10 cellular contexts compared by ENCODE assay signal in the genomic region with DNA sequence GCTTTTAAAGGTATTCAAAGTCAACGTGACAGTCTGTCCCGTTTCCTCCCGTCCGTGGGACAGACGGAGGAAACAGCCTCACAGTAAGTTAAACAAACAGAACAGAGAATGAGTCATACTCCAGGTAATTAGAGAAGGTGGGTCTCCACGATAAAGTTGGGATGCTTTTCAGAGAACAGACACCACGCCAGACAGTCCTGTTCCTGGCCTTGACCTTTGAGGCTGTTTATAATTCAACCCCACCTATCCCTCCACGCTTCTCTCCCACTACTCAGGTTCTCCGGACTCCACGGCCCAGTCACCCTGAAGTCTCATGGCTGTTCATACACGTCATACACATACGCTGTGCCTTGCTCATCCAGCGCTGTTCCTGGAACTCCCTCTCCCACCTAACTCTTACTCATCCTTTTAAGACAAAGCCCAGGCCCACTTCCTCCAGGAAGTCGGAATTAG. TPM values are rescaled to one million over a fixed set of nuclear protein-coding genes. Genes with fewer than 3 reads are reported as not detected.
DNase-seq lines count a peak whose midpoint lies in the region; ATAC-seq, FAIRE-seq and TF ChIP-seq lines count a peak whose summit lies in the region.
"Had no signal": no experiment of that assay in that cellular context is flagged by ENCODE, and none has a peak within 500 bp of the region (broad histone marks: within the 10 kb centered on the region; RNA-seq: fewer than 3 reads in every experiment).

No MANE protein-coding gene starts in this region.

- TF ChIP-seq CTCF in H1 (IDR thresholded peaks at IDR 0.05; ENCODE audit: control extremely low read depth in 1 of 3, insufficient read depth in 1 of 3, low read depth in 1 of 3, low read length in 3 of 3), result no peak
- no peak for TF ChIP-seq CTCF in neural progenitor cell (IDR thresholded peaks at IDR 0.05)

- no peak for FAIRE-seq in H1 (lab: Jason Lieb, UNC)

- H3K27me3 Mint-ChIP-seq in neural progenitor cell (ENCODE audit: insufficient read depth, low read depth), result peaks cover 6% of the 10 kb centered on the region
- H3K27me3 Mint-ChIP-seq: effector memory CD8-positive, alpha-beta T cell had no signal

- H3K4me3 Mint-ChIP-seq in neural progenitor cell, result peak overlapping the region; percentile 11
- H3K4me3 Mint-ChIP-seq: effector memory CD8-positive, alpha-beta T cell had no signal

- 85% methylated on average over 14 of the region's 14 CpGs; no CpG with 5 or more reads in 1 of the 2 experiments for WGBS in H1 (ENCODE audit: extremely low coverage in 1 of 2, insufficient coverage in 1 of 2, insufficient read length in 1 of 2, insufficient replicate concordance in 2 of 2, low coverage in 1 of 2, low lambda C conversion rate in 2 of 2, missing lambda C conversion rate in 1 of 2), 2 experiments

- 0 out of 2 replicates have a peak overlapping the region, but pooled peaks have one; percentile 14 for H2BK12ac ChIP-seq in H1 (ENCODE audit: low read depth, low read length)

- H3K4me2 ChIP-seq in H1 (ENCODE audit: insufficient read depth in 1 of 2, low read depth in 2 of 2, low read length in 2 of 2) (no peak overlapping the region), neural progenitor cell (no peak overlapping the region)

- peaks cover 0 to 3% (median 3%) of the 10 kb centered on the region in 4 experiments; a peak in 3 of 7 replicates for H3K4me1 ChIP-seq in H1 (replicated peaks in 1 of 4; ENCODE audit: control insufficient read depth in 3 of 4, insufficient read depth in 4 of 4, low read length in 3 of 4)
- H3K4me1 ChIP-seq in neural progenitor cell, result peaks cover 6% of the 10 kb centered on the region

- peaks cover 11% of the 10 kb centered on the region for H3K4me1 Mint-ChIP-seq in neural progenitor cell

- no peak overlapping the region for H2AK5ac ChIP-seq in H1 (ENCODE audit: low read depth, low read length)

- TF ChIP-seq RAD21 in H1 (IDR thresholded peaks at IDR 0.05 in 1 of 2, conservative IDR thresholded peaks at IDR 0.05 in 1 of 2; ENCODE audit: low read depth in 2 of 2, low read length in 2 of 2), result no peak

- TF ChIP-seq EP300 in H1 (IDR thresholded peaks at IDR 0.05; ENCODE audit: borderline replicate concordance in 1 of 2, low read depth in 2 of 2, low read length in 2 of 2), result no peak

- no peak overlapping the region for H3K56ac ChIP-seq in H1 (replicated peaks; ENCODE audit: insufficient read length, low read depth, low read length)

- H3F3A ChIP-seq in neural progenitor cell (ENCODE audit: low read depth), result no peaks in the 10 kb centered on the region

- H4K91ac ChIP-seq in H1 (replicated peaks; ENCODE audit: insufficient read length, low read length), result no peak overlapping the region

- H3K9me3 ChIP-seq in H1 (ENCODE audit: insufficient read depth in 2 of 2, low read depth in 1 of 2, low read length in 1 of 2) (no peaks in the 10 kb centered on the region), neural progenitor cell (ENCODE audit: low read depth) (no peaks in the 10 kb centered on the region)

- H3K9ac ChIP-seq in H1 (replicated peaks in 1 of 4; ENCODE audit: extremely low read depth in 1 of 4, low read depth in 3 of 4, low read length in 3 of 4), result no peak overlapping the region
- no peak overlapping the region for H3K9ac ChIP-seq in neural progenitor cell

- H3K18ac ChIP-seq in H1 (ENCODE audit: extremely low read depth, low read length), result no peak overlapping the region

- no peak overlapping the region for H2BK120ac ChIP-seq in H1 (replicated peaks; ENCODE audit: low read depth, low read length)

- H3K27ac Mint-ChIP-seq in neural progenitor cell, result peak overlapping the region; percentile 30
- H3K27ac Mint-ChIP-seq: effector memory CD8-positive, alpha-beta T cell had no signal

- no peak overlapping the region for H3K4ac ChIP-seq in H1 (replicated peaks; ENCODE audit: insufficient read length, low read depth, low read length)

- H4K5ac ChIP-seq in H1 (ENCODE audit: insufficient read length, low read depth, low read length), result no peak overlapping the region

- no peaks in the 10 kb centered on the region for H3K79me1 ChIP-seq in H1 (ENCODE audit: low read depth, low read length)

- no peak for ATAC-seq in GM18858 (IDR thresholded peaks at IDR 0.05; ENCODE audit: unreplicated experiment)
- ATAC-seq: effector memory CD8-positive, alpha-beta T cell had no signal

- no peaks in the 10 kb centered on the region for H3K9me3 Mint-ChIP-seq in neural progenitor cell
- H3K9me3 Mint-ChIP-seq: effector memory CD8-positive, alpha-beta T cell had no signal

- no peak overlapping the region for H2AFZ ChIP-seq in H1 (ENCODE audit: low read length)
- H2AFZ ChIP-seq in neural progenitor cell (replicated peaks), result no peak overlapping the region

- 0 out of 2 replicates have a peak overlapping the region, but pooled peaks have one; percentile 35 for H2BK5ac ChIP-seq in H1 (ENCODE audit: low read depth, low read length)

- H4K20me1 ChIP-seq in H1 (replicated peaks in 1 of 2; ENCODE audit: control insufficient read depth in 1 of 2, insufficient read depth in 2 of 2, low read length in 2 of 2), result no peaks in the 10 kb centered on the region
- peaks cover 8% of the 10 kb centered on the region for H4K20me1 ChIP-seq in neural progenitor cell (ENCODE audit: low read depth)

- H3K27ac ChIP-seq in H1 (ENCODE audit: low read depth, low read length), result no peak overlapping the region; the same call in 1 of the 2 replicates
- no peak overlapping the region for H3K27ac ChIP-seq in neural progenitor cell

- peaks cover 9% of the 10 kb centered on the region for H3K23me2 ChIP-seq in H1 (ENCODE audit: low read depth, low read length)

- CTCF ChIA-PET in H1 (lab: Charles Lee; ENCODE audit: partially characterized antibody), result interaction anchor here (1.6 to 4.0 kb wide), 3 partner anchors 9 to 37 kb away, joined by 7 to 13 read pairs (median 8); no protein-coding TSS in a partner anchor

- no peak overlapping the region for H3K23ac ChIP-seq in H1 (ENCODE audit: insufficient read length)

- no peak overlapping the region for H3K14ac ChIP-seq in H1 (ENCODE audit: insufficient read length)

- H3K27me3 ChIP-seq in H1 (replicated peaks in 1 of 4; ENCODE audit: control insufficient read depth in 3 of 4, extremely low read depth in 1 of 4, insufficient read depth in 3 of 4, low read length in 3 of 4), result 0 out of 7 replicates have a peak, but pooled peaks cover 0 to 1% (median 0%) of the 10 kb centered on the region in 4 experiments
- no peaks in the 10 kb centered on the region for H3K27me3 ChIP-seq in neural progenitor cell

- TF ChIP-seq POLR2A in H1 (IDR thresholded peaks at IDR 0.05; ENCODE audit: control extremely low read depth in 1 of 2, low read depth in 2 of 2, low read length in 2 of 2), result no peak

- H4K8ac ChIP-seq in H1 (ENCODE audit: extremely low read depth, insufficient read depth, low read length), result no peak overlapping the region

- H3K36me3 Mint-ChIP-seq in neural progenitor cell, result no peaks in the 10 kb centered on the region

- peak overlapping the region; percentile 96; the same call in 1 of the 2 replicates for H2BK15ac ChIP-seq in H1 (ENCODE audit: low read length)

- DNase-seq in Daoy (ENCODE audit: low read depth) (peak; percentile 94), M059J (ENCODE audit: low read depth) (peak; percentile 72), H1 (ENCODE audit: low read depth in 1 of 2, low spot score in 2 of 2) (no peak), neural progenitor cell (ENCODE audit: low spot score) (no peak), medulla oblongata (ENCODE audit: extremely low spot score) (no peak), globus pallidus (ENCODE audit: low spot score) (no peak)
- no peak for DNase-seq in effector CD4-positive, alpha-beta T cell
- DNase-seq: effector memory CD8-positive, alpha-beta T cell; stimulated activated naive CD4-positive, alpha-beta T cell treated with Interleukin-2 at 50 U/mL for 16 hours had no signal

- no peak overlapping the region for H2BK20ac ChIP-seq in H1 (ENCODE audit: low read length)

- H3K4me3 ChIP-seq in H1 (ENCODE audit: extremely low read depth in 1 of 4, insufficient read depth in 2 of 4, low read depth in 3 of 4, low read length in 4 of 4) (no peak overlapping the region), neural progenitor cell (no peak overlapping the region)

- no peaks in the 10 kb centered on the region for H3K36me3 ChIP-seq in H1 (ENCODE audit: control insufficient read depth in 2 of 4, insufficient read depth in 4 of 4, low read length in 3 of 4)
- no peaks in the 10 kb centered on the region for H3K36me3 ChIP-seq in neural progenitor cell

- H3K79me2 ChIP-seq in H1 (ENCODE audit: control insufficient read depth in 1 of 2, insufficient read depth in 2 of 2, low read length in 2 of 2) (peaks cover 4 to 11% of the 10 kb centered on the region in 2 experiments), neural progenitor cell (ENCODE audit: low read depth) (peaks cover 17% of the 10 kb centered on the region)

- POLR2A ChIA-PET in H1 (lab: Charles Lee; ENCODE audit: partially characterized antibody), result interaction anchor here (1.1 kb wide), 1 partner anchor 11 kb away, joined by 3 read pairs; no protein-coding TSS in a partner anchor

TF ChIP-seq in H1, 55 proteins besides CTCF, POLR2A, EP300 and RAD21 (continues in another document):
- TF ChIP-seq KDM5A (IDR thresholded peaks at IDR 0.05; ENCODE audit: low read length), result no peak
- TF ChIP-seq, protein P1, sequence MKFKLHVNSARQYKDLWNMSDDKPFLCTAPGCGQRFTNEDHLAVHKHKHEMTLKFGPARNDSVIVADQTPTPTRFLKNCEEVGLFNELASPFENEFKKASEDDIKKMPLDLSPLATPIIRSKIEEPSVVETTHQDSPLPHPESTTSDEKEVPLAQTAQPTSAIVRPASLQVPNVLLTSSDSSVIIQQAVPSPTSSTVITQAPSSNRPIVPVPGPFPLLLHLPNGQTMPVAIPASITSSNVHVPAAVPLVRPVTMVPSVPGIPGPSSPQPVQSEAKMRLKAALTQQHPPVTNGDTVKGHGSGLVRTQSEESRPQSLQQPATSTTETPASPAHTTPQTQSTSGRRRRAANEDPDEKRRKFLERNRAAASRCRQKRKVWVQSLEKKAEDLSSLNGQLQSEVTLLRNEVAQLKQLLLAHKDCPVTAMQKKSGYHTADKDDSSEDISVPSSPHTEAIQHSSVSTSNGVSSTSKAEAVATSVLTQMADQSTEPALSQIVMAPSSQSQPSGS (IDR thresholded peaks at IDR 0.05; ENCODE audit: low read length), result no peak
- no peak for TF ChIP-seq KDM4A (IDR thresholded peaks at IDR 0.05; ENCODE audit: low read depth, low read length, severe bottlenecking)

RNA-seq across cellular contexts. Expression of gene ARHGEF18, which starts 42.5 kb away (rescaled TPM):
- total RNA-seq in Daoy (2014; rRNA removed; shearing (Covaris generic)), result 38.8 and 53.5 TPM in 2 replicates
- 27.7 and 54.2 TPM in 2 replicates for total RNA-seq in M059J (2014; rRNA removed; shearing (Covaris generic))
- total RNA-seq in H1 (2021; fragmentation: NEBNext Ultra II Directional; extraction: Animal tissue kit (Norgen Biotek cat#: 25700)), result 35.9 and 36.8 TPM in 2 replicates
- 12.2 and 17.4 TPM in 2 replicates for polyA plus RNA-seq in H1 (2011; rRNA removed)
- polyA plus RNA-seq in H1 (2011; cell fraction: cytosol; rRNA removed), result 17.4 TPM
- polyA plus RNA-seq in H1 (2011; cell fraction: nucleus; rRNA removed), result 25.3 TPM
- 20.2 to 26.9 TPM (median 23.4 TPM) in 4 replicates for polyA plus RNA-seq in H1 (2012, experiment 1 of 2)
- 17.9 TPM for polyA plus RNA-seq in H1 (2012, experiment 2 of 2)
- 17.7 TPM for polyA plus RNA-seq in H1 (2013, experiment 1 of 2)
- polyA plus RNA-seq in H1 (2013, experiment 2 of 2), result 17.2 TPM
- 8.3 and 9.1 TPM in 2 replicates for polyA minus RNA-seq in H1 (2011; rRNA and poly(A)+ RNA removed)
- polyA minus RNA-seq in H1 (2011; cell fraction: cytosol; rRNA and poly(A)+ RNA removed), result 20.8 TPM
- 15.8 TPM for polyA minus RNA-seq in H1 (2011; cell fraction: nucleus; rRNA and poly(A)+ RNA removed)
- total RNA-seq in neural progenitor cell (ENCODE audit: low replicate concordance), result 13.6 and 41.0 TPM in 2 replicates

Comparison
In these comparisons a context has a peak if more than half of its experiments do, and no peak if none do; other contexts are left out.
1. DNase-seq: peak in Daoy (single experiment) and M059J (single experiment); none in H1 (0 of 2), neural progenitor cell (single experiment), medulla oblongata (single experiment), effector CD4-positive, alpha-beta T cell (single experiment) and globus pallidus (single experiment).